In the genomic region with DNA sequence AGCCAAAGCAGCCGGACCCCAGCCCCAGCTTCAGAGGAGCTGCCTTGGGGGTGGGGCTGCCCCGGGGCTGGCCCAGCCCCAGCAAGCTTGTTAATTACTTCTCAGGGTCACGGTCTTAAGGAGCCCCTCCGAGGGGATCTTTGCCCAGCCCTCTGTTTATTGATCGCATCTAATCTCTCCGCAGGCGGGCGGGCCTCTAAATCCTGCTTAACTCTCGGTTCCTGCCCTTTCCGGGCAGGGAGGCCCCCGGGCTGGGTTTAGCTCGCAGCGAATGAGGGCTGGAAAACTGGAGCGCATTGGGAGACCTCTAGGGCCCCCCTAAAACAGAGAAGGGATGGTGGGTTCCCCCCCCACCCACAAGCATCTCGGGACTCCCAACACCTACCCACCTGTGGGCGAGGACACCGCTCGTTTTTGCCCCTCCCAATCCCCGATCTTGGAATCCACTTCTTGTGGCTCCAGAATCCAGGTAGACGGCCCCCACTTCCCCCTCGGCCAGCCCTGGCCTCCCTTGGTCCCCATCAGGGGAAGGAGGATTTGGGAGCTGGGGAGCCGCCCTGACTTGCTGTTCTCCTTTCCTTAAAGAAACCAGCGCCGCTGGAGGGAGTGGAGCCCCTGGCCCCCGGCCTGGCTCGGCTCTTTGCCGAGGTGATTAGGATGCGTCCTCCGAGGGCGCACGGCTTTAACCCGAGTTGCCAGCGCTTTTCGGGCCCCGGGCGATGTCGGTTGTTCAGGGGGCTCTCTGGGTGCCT, we compare ENCODE assay signal across 18 cellular contexts. TPM values are rescaled to one million over a fixed set of nuclear protein-coding genes. Genes with fewer than 3 reads are reported as not detected.
DNase-seq lines count a peak whose midpoint lies in the region; TF ChIP-seq lines count a peak whose summit lies in the region.
"Had no signal": no experiment of that assay in that cellular context is flagged by ENCODE, and none has a peak within 500 bp of the region (broad histone marks: within the 10 kb centered on the region; RNA-seq: fewer than 3 reads in every experiment).

No MANE protein-coding gene starts in this region.

- TF ChIP-seq CTCF in mammary epithelial cell (conservative IDR thresholded peaks at IDR 0.05 in 1 of 2, IDR thresholded peaks at IDR 0.05 in 1 of 2; ENCODE audit: extremely low read depth in 1 of 2, insufficient read depth in 1 of 2, low read depth in 1 of 2, low read length in 2 of 2) (no peak), progenitor cell of endocrine pancreas (IDR thresholded peaks at IDR 0.05; ENCODE audit: unreplicated experiment) (no peak)

- BruUV-seq in mammary epithelial cell (replicated peaks; lab: Mats Ljungman, UMichigan) = no TSS peak

- H3K4me3 Mint-ChIP-seq in progenitor cell of endocrine pancreas (ENCODE audit: low read depth) = peak overlapping the region; percentile 63

- peak overlapping the region; percentile 51 for H3K4me2 ChIP-seq in mammary epithelial cell (ENCODE audit: insufficient read depth, low read depth, low read length)
- H3K4me2 ChIP-seq: SK-N-SH had no signal

- no peaks in the 10 kb centered on the region for H3K36me3 Mint-ChIP-seq in progenitor cell of endocrine pancreas (ENCODE audit: insufficient read depth)

- H3K27me3 Mint-ChIP-seq in progenitor cell of endocrine pancreas = peaks cover 18% of the 10 kb centered on the region

- no peaks in the 10 kb centered on the region for H3K9me3 ChIP-seq in HUES48 (ENCODE audit: control insufficient read depth, insufficient read depth, low read length)
- no peaks in the 10 kb centered on the region for H3K9me3 ChIP-seq in mammary epithelial cell (replicated peaks; ENCODE audit: insufficient read depth, low read length)
- H3K9me3 ChIP-seq: SK-N-SH had no signal

- in situ Hi-C loops in mammary epithelial cell (cut with MboI; ENCODE audit: low sequenced_read_pairs in 2 of 2) = no loop called here
- in situ Hi-C loops in KBM-7 (cut with MboI; ENCODE audit: low pct_unique_long_range_greater_than_20kb, low sequenced_read_pairs) = no loop called here

- dilution Hi-C loops in mammary epithelial cell (cut with HindIII; ENCODE audit: low sequenced_read_pairs) = no loop called here

- WGBS in mammary epithelial cell (ENCODE audit: low coverage, missing lambda C conversion rate) = 9% methylated on average over 16 of the region's 37 CpGs

- no peaks in the 10 kb centered on the region for H3K79me2 ChIP-seq in mammary epithelial cell (ENCODE audit: insufficient read depth, low read length)

- H2AFZ ChIP-seq in mammary epithelial cell (ENCODE audit: low read depth, low read length) = peak overlapping the region; percentile 39

- peaks cover 6% of the 10 kb centered on the region; the same call in 1 of the 2 replicates for H3K27me3 ChIP-seq in HUES48 (ENCODE audit: control insufficient read depth, insufficient read depth, low read length)
- H3K27me3 ChIP-seq in mammary epithelial cell (ENCODE audit: insufficient read depth, low read length) = peaks cover 4% of the 10 kb centered on the region

- H3K4me3 ChIP-seq in HUES48 (ENCODE audit: low read depth, low read length) = peak overlapping the region; percentile 61
- no peak overlapping the region for H3K4me3 ChIP-seq in mammary epithelial cell (replicated peaks in 1 of 3; ENCODE audit: insufficient read depth in 1 of 3, low read depth in 2 of 3, low read length in 3 of 3)

- no peaks in the 10 kb centered on the region for H4K20me1 ChIP-seq in mammary epithelial cell (ENCODE audit: insufficient read depth, low read length)

- peaks cover 6% of the 10 kb centered on the region for H3K4me1 Mint-ChIP-seq in progenitor cell of endocrine pancreas (ENCODE audit: low read depth)

- DNase-seq in mammary epithelial cell (no peak), iPS-NIHi11 (ENCODE audit: low spot score) (peak; percentile 70), progenitor cell of endocrine pancreas (ENCODE audit: low spot score, unreplicated experiment) (no peak), NCI-H748 (lab: John Stamatoyannopoulos, UW; ENCODE audit: unreplicated experiment) (no peak), KBM-7 (no peak), NOMO-1 treated with dmso at 0.1 percent for 144 hours (lab: John Stamatoyannopoulos, UW; ENCODE audit: unreplicated experiment) (no peak)
- DNase-seq in activated T-cell treated with anti-CD3 and anti-CD28 coated beads, Interleukin-2, amount 50 U/mL, for 1 hour = no peak
- DNase-seq: activated CD4-positive, alpha-beta T cell treated with anti-CD3 and anti-CD28 coated beads for 4 hours; activated effector memory CD4-positive, alpha-beta T cell treated with anti-CD3 and anti-CD28 coated beads, Interleukin-2, amount 50 U/mL, for 16 hours; amygdala; foreskin melanocyte; midbrain; NCI-H524 treated with DMSO at 0.1 percent for 48 hours; nucleus accumbens; SK-N-SH; stimulated activated CD4-positive, alpha-beta T cell treated with anti-CD3 and anti-CD28 coated beads, Interleukin-2, amount 100 ng/mL, for 24 hours; T1000 had no signal

- H3K27ac ChIP-seq in HUES48 (ENCODE audit: low read depth, low read length) (peak overlapping the region; percentile 69), mammary epithelial cell (ENCODE audit: insufficient read depth, low read depth, low read length) (no peak overlapping the region)

- peaks cover 11% of the 10 kb centered on the region for H3K4me1 ChIP-seq in HUES48 (ENCODE audit: control insufficient read depth, insufficient read depth, low read length)
- H3K4me1 ChIP-seq in mammary epithelial cell (ENCODE audit: insufficient read depth, low read length) = no peaks in the 10 kb centered on the region

- intact Hi-C loops in mammary epithelial cell (cut with micrococcal nuclease) = no loop called here

- no peak overlapping the region for H3K27ac Mint-ChIP-seq in progenitor cell of endocrine pancreas

- no peaks in the 10 kb centered on the region for H3K9me3 Mint-ChIP-seq in progenitor cell of endocrine pancreas (ENCODE audit: low read depth)

- CTCF ChIA-PET in mammary epithelial cell (lab: Charles Lee; ENCODE audit: low non-redundant PET) = no interaction called here

- H3K36me3 ChIP-seq in HUES48 (ENCODE audit: control insufficient read depth, insufficient read depth, low read length) (no peaks in the 10 kb centered on the region), mammary epithelial cell (ENCODE audit: insufficient read depth, low read length) (no peaks in the 10 kb centered on the region)

- no peak overlapping the region for H3K9ac ChIP-seq in HUES48 (ENCODE audit: low read depth, low read length)
- H3K9ac ChIP-seq in mammary epithelial cell (ENCODE audit: insufficient read depth, low read length) = no peak overlapping the region
- H3K9ac ChIP-seq: SK-N-SH had no signal

RNA-seq across cellular contexts. Expression of gene ADGRL1, which starts 59.5 kb away (rescaled TPM):
- total RNA-seq in mammary epithelial cell = 10 to 100 TPM in 1 of 2 donors, 1 to 10 TPM in 1; 9.0 to 14.9 TPM
- 5.7 TPM for polyA plus RNA-seq in mammary epithelial cell
- 35.6 TPM for polyA minus RNA-seq in mammary epithelial cell
- 54.6 and 55.3 TPM in 2 replicates for total RNA-seq in progenitor cell of endocrine pancreas
